ENCODE assay signal across 2 cellular contexts in the genomic region with DNA sequence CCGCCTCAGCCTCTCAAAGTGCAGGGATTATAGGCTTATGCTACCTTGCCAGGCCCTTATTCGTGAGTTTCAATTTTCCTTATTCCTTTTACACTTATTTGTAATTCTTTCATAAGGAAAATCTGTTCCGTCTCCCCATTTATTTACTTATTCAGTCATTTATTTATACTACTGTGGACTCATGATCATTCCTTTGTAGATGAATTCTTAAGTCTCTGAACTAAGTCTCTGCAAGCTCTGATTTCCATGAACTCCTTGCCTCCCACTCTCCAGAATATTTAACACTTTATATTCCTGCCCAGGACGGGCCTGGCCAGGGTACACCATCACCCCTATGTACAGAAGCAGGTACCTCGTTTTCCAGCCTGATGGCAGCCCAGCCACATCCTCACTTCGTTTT.
TF ChIP-seq lines count a peak whose summit lies in the region.

No MANE protein-coding gene starts in this region.

TF ChIP-seq in A549, 52 proteins besides CTCF, POLR2A, EP300 and RAD21:
- no peak for TF ChIP-seq SREBF2 (IDR thresholded peaks at IDR 0.05)
- TF ChIP-seq HOXB13 (CRISPR knock-in tag; IDR thresholded peaks at IDR 0.05; ENCODE audit: low read depth), result no peak
- no peak for TF ChIP-seq RARB (CRISPR knock-in tag; IDR thresholded peaks at IDR 0.05)
- no peak for TF ChIP-seq FOXS1 (CRISPR knock-in tag; IDR thresholded peaks at IDR 0.05)
- TF ChIP-seq KDM1A (IDR thresholded peaks at IDR 0.05; ENCODE audit: low read depth), result no peak
- TF ChIP-seq HDAC2 (IDR thresholded peaks at IDR 0.05), result no peak
- no peak for TF ChIP-seq POLR2AphosphoS2 (conservative IDR thresholded peaks at IDR 0.05; ENCODE audit: low read length)
- no peak for TF ChIP-seq KDM5A (IDR thresholded peaks at IDR 0.05)
- no peak for TF ChIP-seq FOSL2 (IDR thresholded peaks at IDR 0.05)
- no peak for TF ChIP-seq FOSL2 (CRISPR knock-in tag; IDR thresholded peaks at IDR 0.05)
- no peak for TF ChIP-seq SMC3 (IDR thresholded peaks at IDR 0.05)
- TF ChIP-seq, protein P1, sequence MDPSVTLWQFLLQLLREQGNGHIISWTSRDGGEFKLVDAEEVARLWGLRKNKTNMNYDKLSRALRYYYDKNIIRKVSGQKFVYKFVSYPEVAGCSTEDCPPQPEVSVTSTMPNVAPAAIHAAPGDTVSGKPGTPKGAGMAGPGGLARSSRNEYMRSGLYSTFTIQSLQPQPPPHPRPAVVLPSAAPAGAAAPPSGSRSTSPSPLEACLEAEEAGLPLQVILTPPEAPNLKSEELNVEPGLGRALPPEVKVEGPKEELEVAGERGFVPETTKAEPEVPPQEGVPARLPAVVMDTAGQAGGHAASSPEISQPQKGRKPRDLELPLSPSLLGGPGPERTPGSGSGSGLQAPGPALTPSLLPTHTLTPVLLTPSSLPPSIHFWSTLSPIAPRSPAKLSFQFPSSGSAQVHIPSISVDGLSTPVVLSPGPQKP (IDR thresholded peaks at IDR 0.05; ENCODE audit: low read depth, low read length), result no peak
- no peak for TF ChIP-seq NR3C1 (IDR thresholded peaks at IDR 0.05)
- no peak for TF ChIP-seq HOXA7 (CRISPR knock-in tag; IDR thresholded peaks at IDR 0.05)
- TF ChIP-seq CEBPB (IDR thresholded peaks at IDR 0.05), result no peak
- no peak for TF ChIP-seq ESRRA (IDR thresholded peaks at IDR 0.05; ENCODE audit: borderline replicate concordance, low read length)
- TF ChIP-seq MAFK (IDR thresholded peaks at IDR 0.05; ENCODE audit: partially characterized antibody), result no peak
- TF ChIP-seq, protein P2, sequence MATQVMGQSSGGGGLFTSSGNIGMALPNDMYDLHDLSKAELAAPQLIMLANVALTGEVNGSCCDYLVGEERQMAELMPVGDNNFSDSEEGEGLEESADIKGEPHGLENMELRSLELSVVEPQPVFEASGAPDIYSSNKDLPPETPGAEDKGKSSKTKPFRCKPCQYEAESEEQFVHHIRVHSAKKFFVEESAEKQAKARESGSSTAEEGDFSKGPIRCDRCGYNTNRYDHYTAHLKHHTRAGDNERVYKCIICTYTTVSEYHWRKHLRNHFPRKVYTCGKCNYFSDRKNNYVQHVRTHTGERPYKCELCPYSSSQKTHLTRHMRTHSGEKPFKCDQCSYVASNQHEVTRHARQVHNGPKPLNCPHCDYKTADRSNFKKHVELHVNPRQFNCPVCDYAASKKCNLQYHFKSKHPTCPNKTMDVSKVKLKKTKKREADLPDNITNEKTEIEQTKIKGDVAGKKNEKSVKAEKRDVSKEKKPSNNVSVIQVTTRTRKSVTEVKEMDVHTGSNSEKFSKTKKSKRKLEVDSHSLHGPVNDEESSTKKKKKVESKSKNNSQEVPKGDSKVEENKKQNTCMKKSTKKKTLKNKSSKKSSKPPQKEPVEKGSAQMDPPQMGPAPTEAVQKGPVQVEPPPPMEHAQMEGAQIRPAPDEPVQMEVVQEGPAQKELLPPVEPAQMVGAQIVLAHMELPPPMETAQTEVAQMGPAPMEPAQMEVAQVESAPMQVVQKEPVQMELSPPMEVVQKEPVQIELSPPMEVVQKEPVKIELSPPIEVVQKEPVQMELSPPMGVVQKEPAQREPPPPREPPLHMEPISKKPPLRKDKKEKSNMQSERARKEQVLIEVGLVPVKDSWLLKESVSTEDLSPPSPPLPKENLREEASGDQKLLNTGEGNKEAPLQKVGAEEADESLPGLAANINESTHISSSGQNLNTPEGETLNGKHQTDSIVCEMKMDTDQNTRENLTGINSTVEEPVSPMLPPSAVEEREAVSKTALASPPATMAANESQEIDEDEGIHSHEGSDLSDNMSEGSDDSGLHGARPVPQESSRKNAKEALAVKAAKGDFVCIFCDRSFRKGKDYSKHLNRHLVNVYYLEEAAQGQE (IDR thresholded peaks at IDR 0.05), result no peak
TF ChIP-seq in A549: peak in this region for 0.

TF ChIP-seq in IMR-90, 13 proteins besides CTCF, POLR2A, EP300 and RAD21:
- no peak for TF ChIP-seq MXI1 (IDR thresholded peaks at IDR 0.05; ENCODE audit: borderline replicate concordance, low read depth, low read length)
- TF ChIP-seq, protein P1 (IDR thresholded peaks at IDR 0.05; ENCODE audit: borderline replicate concordance, low read depth, low read length), result no peak
- TF ChIP-seq BHLHE40 (IDR thresholded peaks at IDR 0.05; ENCODE audit: low read depth, low read length), result no peak
- TF ChIP-seq NFE2L2 (IDR thresholded peaks at IDR 0.05; ENCODE audit: low read depth, low read length), result no peak
- TF ChIP-seq FOS (IDR thresholded peaks at IDR 0.05; ENCODE audit: low read depth, low read length), result no peak
- TF ChIP-seq, protein P3, sequence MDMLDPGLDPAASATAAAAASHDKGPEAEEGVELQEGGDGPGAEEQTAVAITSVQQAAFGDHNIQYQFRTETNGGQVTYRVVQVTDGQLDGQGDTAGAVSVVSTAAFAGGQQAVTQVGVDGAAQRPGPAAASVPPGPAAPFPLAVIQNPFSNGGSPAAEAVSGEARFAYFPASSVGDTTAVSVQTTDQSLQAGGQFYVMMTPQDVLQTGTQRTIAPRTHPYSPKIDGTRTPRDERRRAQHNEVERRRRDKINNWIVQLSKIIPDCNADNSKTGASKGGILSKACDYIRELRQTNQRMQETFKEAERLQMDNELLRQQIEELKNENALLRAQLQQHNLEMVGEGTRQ (IDR thresholded peaks at IDR 0.05; ENCODE audit: low read depth, low read length), result no peak
- TF ChIP-seq CHD1 (IDR thresholded peaks at IDR 0.05; ENCODE audit: low read depth, low read length), result no peak
- TF ChIP-seq RCOR1 (IDR thresholded peaks at IDR 0.05; ENCODE audit: insufficient replicate concordance, low read length), result no peak
- no peak for TF ChIP-seq MAZ (IDR thresholded peaks at IDR 0.05; ENCODE audit: borderline replicate concordance, low read depth, low read length)
- no peak for TF ChIP-seq MAFK (IDR thresholded peaks at IDR 0.05; ENCODE audit: low read depth, low read length)
- TF ChIP-seq CEBPB (IDR thresholded peaks at IDR 0.05; ENCODE audit: low read depth, low read length), result no peak
